ENCODE assay signal across 8 cellular contexts in genomic region chr4:86961103-86961502, GRCh38. TPM values are rescaled to one million over a fixed set of nuclear protein-coding genes. Genes with fewer than 3 reads are reported as not detected.
DNase-seq lines count a peak whose midpoint lies in the region; ATAC-seq and TF ChIP-seq lines count a peak whose summit lies in the region.

No MANE protein-coding gene starts in this region.

- 0 out of 2 replicates have a peak, but pooled peaks cover 5% of the 10 kb centered on the region for H3K79me2 ChIP-seq in OCI-LY1 (ENCODE audit: insufficient read depth, low read length)

- H3K4me1 ChIP-seq in A673 (ENCODE audit: insufficient read depth, low read length, poor library complexity, severe bottlenecking) (peaks cover 63% of the 10 kb centered on the region), OCI-LY1 (ENCODE audit: insufficient read depth, low read length, severe bottlenecking) (peaks cover 63% of the 10 kb centered on the region), iPS-18a (ENCODE audit: control insufficient read depth, low read depth, low read length) (peaks cover 67% of the 10 kb centered on the region)

- H3K4me2 ChIP-seq in OCI-LY1 (ENCODE audit: low read length): peak overlapping the region; percentile 66

- peak overlapping the region; percentile 93 for H3K27ac ChIP-seq in A673 (ENCODE audit: low read depth, low read length, poor library complexity, severe bottlenecking)
- peak overlapping the region; percentile 94 for H3K27ac ChIP-seq in OCI-LY1 (ENCODE audit: low read depth, low read length, poor library complexity, severe bottlenecking)
- H3K27ac ChIP-seq in iPS-18a (ENCODE audit: low read length): peak overlapping the region; percentile 93

- TF ChIP-seq CTCF in A673 (conservative IDR thresholded peaks at IDR 0.05; ENCODE audit: low read depth, low read length): no peak
- TF ChIP-seq CTCF in OCI-LY1 (IDR thresholded peaks at IDR 0.05; ENCODE audit: low read length): no peak

- H3K9me2 ChIP-seq in OCI-LY1 (ENCODE audit: low read depth, low read length): no peaks in the 10 kb centered on the region

- BruUV-seq in A673 (replicated peaks; lab: Mats Ljungman, UMichigan): TSS peak; percentile 95

- H3K4me3 ChIP-seq in A673 (ENCODE audit: low read depth, low read length, poor library complexity, severe bottlenecking): no peak overlapping the region
- peak overlapping the region; percentile 29 for H3K4me3 ChIP-seq in OCI-LY1 (ENCODE audit: low read depth, low read length, poor library complexity, severe bottlenecking)
- H3K4me3 ChIP-seq in iPS-18a (ENCODE audit: low read length): peak overlapping the region; percentile 42

- H3K36me3 ChIP-seq in A673 (ENCODE audit: insufficient read depth, low read length, poor library complexity, severe bottlenecking) (no peaks in the 10 kb centered on the region), OCI-LY1 (ENCODE audit: insufficient read depth, low read length) (peaks cover 8% of the 10 kb centered on the region; the same call in 1 of the 2 replicates), iPS-18a (ENCODE audit: control insufficient read depth, low read depth, low read length) (no peaks in the 10 kb centered on the region)

- CTCF ChIA-PET in A673 (lab: Charles Lee): no interaction called here

- no peaks in the 10 kb centered on the region; the same call in 1 of the 2 replicates for H3F3A ChIP-seq in OCI-LY1 (ENCODE audit: insufficient read depth, low read length)

- H3K9me3 ChIP-seq in A673 (ENCODE audit: low read depth, low read length, poor library complexity, severe bottlenecking) (no peaks in the 10 kb centered on the region), OCI-LY1 (ENCODE audit: low read length) (no peaks in the 10 kb centered on the region), iPS-18a (ENCODE audit: control insufficient read depth, low read depth, low read length) (no peaks in the 10 kb centered on the region)

- ATAC-seq in GM21526 (IDR thresholded peaks at IDR 0.05; ENCODE audit: low FRiP score, unreplicated experiment) (peak; percentile 19), HG03469 (IDR thresholded peaks at IDR 0.05; ENCODE audit: unreplicated experiment) (no peak), HG03025 (IDR thresholded peaks at IDR 0.05; ENCODE audit: low FRiP score, unreplicated experiment) (no peak)

- POLR2A ChIA-PET in A673 (lab: Charles Lee; ENCODE audit: low non-redundant PET): no interaction called here

- H4K20me1 ChIP-seq in OCI-LY1 (ENCODE audit: insufficient read depth, low read length): no peaks in the 10 kb centered on the region

- intact Hi-C loops in A673 (cut with micrococcal nuclease; ENCODE audit: unreplicated experiment): no loop called here

- H2AFZ ChIP-seq in OCI-LY1 (ENCODE audit: low read length): no peak overlapping the region

- DNase-seq in A673 (ENCODE audit: low spot score) (no peak), DMS153 treated with DMSO at 0.1 percent for 48 hours (lab: John Stamatoyannopoulos, UW; ENCODE audit: unreplicated experiment) (no peak), mesenteric fat pad (ENCODE audit: low spot score) (no peak)

- H3K27me3 ChIP-seq in A673 (replicated peaks; ENCODE audit: insufficient read depth, low read depth, low read length, poor library complexity): no peaks in the 10 kb centered on the region
- no peaks in the 10 kb centered on the region for H3K27me3 ChIP-seq in OCI-LY1 (ENCODE audit: insufficient read depth, low read length)
- H3K27me3 ChIP-seq in iPS-18a (ENCODE audit: control insufficient read depth, insufficient read depth, low read length): no peaks in the 10 kb centered on the region

- peak overlapping the region; percentile 67 for H3K9ac ChIP-seq in OCI-LY1 (ENCODE audit: low read length)
- H3K9ac ChIP-seq in iPS-18a (ENCODE audit: low read length): no peak overlapping the region

RNA-seq across cellular contexts. Expression of gene AFF1, which starts 26.3 kb away (rescaled TPM):
- 60.1 and 65.4 TPM in 2 replicates for total RNA-seq in A673 (2021)
- 122 TPM for total RNA-seq in mesenteric fat pad
